11 cellular contexts compared by ENCODE assay signal in the genomic region with DNA sequence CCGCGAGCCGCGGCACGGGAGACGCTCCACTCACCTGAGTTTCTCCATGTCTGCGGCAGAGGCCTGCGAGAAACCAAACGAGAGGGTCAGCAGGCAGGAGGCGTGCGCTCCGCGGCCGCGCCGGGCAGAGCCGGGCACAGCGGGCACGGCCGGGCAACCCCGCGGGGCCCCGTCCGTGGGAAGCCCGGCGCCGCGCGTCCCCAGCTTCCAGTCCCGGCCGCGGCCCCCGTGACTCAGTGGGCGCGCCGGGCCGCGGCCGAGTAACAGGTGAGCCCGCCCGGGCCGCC. TPM values are rescaled to one million over a fixed set of nuclear protein-coding genes. Genes with fewer than 3 reads are reported as not detected.
A peak's percentile ranks its signal among the peaks of the same experiment; 100 is the strongest.
DNase-seq lines count a peak whose midpoint lies in the region; ATAC-seq and TF ChIP-seq lines count a peak whose summit lies in the region.
"Had no signal": no experiment of that assay in that cellular context is flagged by ENCODE, and none has a peak within 500 bp of the region (broad histone marks: within the 10 kb centered on the region; RNA-seq: fewer than 3 reads in every experiment).

No MANE protein-coding gene starts in this region.

- H4K20me1 ChIP-seq in neural cell (ENCODE audit: insufficient read depth): no peaks in the 10 kb centered on the region

- peaks cover 71% of the 10 kb centered on the region for H3K27me3 Mint-ChIP-seq in Calu3 (ENCODE audit: unreplicated experiment)

- peaks cover 15 to 74% (median 49%) of the 10 kb centered on the region in 9 donors for H3K27me3 ChIP-seq in heart left ventricle
- H3K27me3 ChIP-seq in effector memory CD4-positive, alpha-beta T cell (replicated peaks; ENCODE audit: control insufficient read depth, insufficient read depth, low read length, poor library complexity, severe bottlenecking): peaks cover 19% of the 10 kb centered on the region
- H3K27me3 ChIP-seq in neural cell (ENCODE audit: insufficient read depth, low read depth, low read length): peaks cover 22% of the 10 kb centered on the region
- H3K27me3 ChIP-seq in uterus: no peaks in the 10 kb centered on the region

- peaks cover 5% of the 10 kb centered on the region for H3K36me3 Mint-ChIP-seq in Calu3 (ENCODE audit: insufficient read depth, unreplicated experiment)

- DNase-seq in heart left ventricle (no peak), left ventricle myocardium superior (no peak), uterus (no peak), NOMO-1 treated with DMSO at 0.1 percent for 48 hours (lab: John Stamatoyannopoulos, UW; ENCODE audit: unreplicated experiment) (no peak), Calu3 (no peak)
- no peak for DNase-seq in effector memory CD4-positive, alpha-beta T cell
- DNase-seq: left colon, MM.1S had no signal

- CTCF ChIA-PET in Calu3 (lab: Charles Lee): no interaction called here

- H3F3A ChIP-seq in neural cell (ENCODE audit: insufficient read depth, low read length, poor library complexity, severe bottlenecking): no peaks in the 10 kb centered on the region

- H3K36me3 ChIP-seq in heart left ventricle (no peaks in the 10 kb centered on the region), neural cell (ENCODE audit: insufficient read depth, low read length) (no peaks in the 10 kb centered on the region), uterus (no peaks in the 10 kb centered on the region)
- no peaks in the 10 kb centered on the region for H3K36me3 ChIP-seq in effector memory CD4-positive, alpha-beta T cell (ENCODE audit: control insufficient read depth, insufficient read depth, low read length)

- no peaks in the 10 kb centered on the region for H3K4me1 Mint-ChIP-seq in Calu3 (ENCODE audit: low read depth, unreplicated experiment)

- H3K9me3 Mint-ChIP-seq in Calu3 (ENCODE audit: low read depth, unreplicated experiment): no peaks in the 10 kb centered on the region

- no peak overlapping the region for H2AFZ ChIP-seq in neural cell (ENCODE audit: low read depth, low read length)

- peaks cover 26% of the 10 kb centered on the region for H3K79me2 ChIP-seq in neural cell (replicated peaks; ENCODE audit: insufficient read depth, low read length)

- no TSS peak for BruUV-seq in Calu3 (replicated peaks; lab: Mats Ljungman, UMichigan)

- TF ChIP-seq RAD21 in neural cell (conservative IDR thresholded peaks at IDR 0.05): no peak

- TF ChIP-seq POLR2A in heart left ventricle (IDR thresholded peaks at IDR 0.05): no peak
- TF ChIP-seq POLR2A in uterus (IDR thresholded peaks at IDR 0.05): no peak

- ATAC-seq in heart left ventricle (no peak), left ventricle myocardium superior (no peak), GM21723 (IDR thresholded peaks at IDR 0.05; ENCODE audit: unreplicated experiment) (no peak)
- ATAC-seq: esophagus mucosa, left colon had no signal

- 0 to 1% (median 1%) methylated on average over 25 to 42 of the region's 42 CpGs; no CpG with 5 or more reads in 1 of the 4 donors for WGBS in heart left ventricle, 4 donors

- H3K4me3 ChIP-seq in heart left ventricle (peak overlapping the region; percentile 30 to 60 (median 53)), neural cell (ENCODE audit: low read length) (peak overlapping the region; percentile 67), uterus (peak overlapping the region; percentile 18 to 43)
- peak overlapping the region; percentile 62 for H3K4me3 ChIP-seq in effector memory CD4-positive, alpha-beta T cell (ENCODE audit: insufficient read depth, low read depth, low read length, poor library complexity, severe bottlenecking)

- no peak overlapping the region for H3K27ac Mint-ChIP-seq in Calu3 (ENCODE audit: unreplicated experiment)

- H3K9me3 ChIP-seq in heart left ventricle (no peaks in the 10 kb centered on the region), neural cell (ENCODE audit: low read length) (no peaks in the 10 kb centered on the region), uterus (no peaks in the 10 kb centered on the region)
- no peaks in the 10 kb centered on the region for H3K9me3 ChIP-seq in effector memory CD4-positive, alpha-beta T cell (ENCODE audit: control insufficient read depth, low read length)

- no peaks in the 10 kb centered on the region for H3K9me2 ChIP-seq in neural cell (ENCODE audit: insufficient read depth, low read length)

- H3K4me2 ChIP-seq in neural cell (ENCODE audit: low read length): no peak overlapping the region

- H3K4me1 ChIP-seq in heart left ventricle (peaks cover 0 to 28% (median 9%) of the 10 kb centered on the region in 12 donors), uterus (peaks cover 0 to 16% of the 10 kb centered on the region in 2 donors)
- peaks cover 9% of the 10 kb centered on the region for H3K4me1 ChIP-seq in effector memory CD4-positive, alpha-beta T cell (ENCODE audit: control insufficient read depth, insufficient read depth, low read length, poor library complexity, severe bottlenecking)

- no peak overlapping the region for H3K4me3 Mint-ChIP-seq in Calu3 (ENCODE audit: low read depth, unreplicated experiment)

- H3K27ac ChIP-seq in heart left ventricle (no peak overlapping the region), neural cell (ENCODE audit: low read length) (no peak overlapping the region), uterus (no peak overlapping the region)
- H3K27ac ChIP-seq in effector memory CD4-positive, alpha-beta T cell (ENCODE audit: insufficient read depth, low read length, poor library complexity, severe bottlenecking): no peak overlapping the region

- H3K9ac ChIP-seq in neural cell (ENCODE audit: low read length): peak overlapping the region; percentile 62

- intact Hi-C loops in heart left ventricle (cut with DNase I): no loop called here
- intact Hi-C loops in left ventricle myocardium superior (cut with micrococcal nuclease): no loop called here
- intact Hi-C loops in uterus (cut with DNase I; ENCODE audit: low total_unique reads): no loop called here
- intact Hi-C loops in Calu3 (cut with micrococcal nuclease; ENCODE audit: unreplicated experiment): no loop called here

- no peak for TF ChIP-seq EP300 in neural cell (conservative IDR thresholded peaks at IDR 0.05; ENCODE audit: poor library complexity, severe bottlenecking)

- no peak for TF ChIP-seq CTCF in heart left ventricle (IDR thresholded peaks at IDR 0.05)
- TF ChIP-seq CTCF in neural cell (IDR thresholded peaks at IDR 0.05; ENCODE audit: poor library complexity, severe bottlenecking): no peak
- TF ChIP-seq CTCF in uterus (IDR thresholded peaks at IDR 0.05): no peak
- no peak for TF ChIP-seq CTCF in Calu3 (IDR thresholded peaks at IDR 0.05; ENCODE audit: unreplicated experiment)

TF ChIP-seq in neural cell, 6 proteins besides CTCF, POLR2A, EP300 and RAD21:
- TF ChIP-seq, protein P1, sequence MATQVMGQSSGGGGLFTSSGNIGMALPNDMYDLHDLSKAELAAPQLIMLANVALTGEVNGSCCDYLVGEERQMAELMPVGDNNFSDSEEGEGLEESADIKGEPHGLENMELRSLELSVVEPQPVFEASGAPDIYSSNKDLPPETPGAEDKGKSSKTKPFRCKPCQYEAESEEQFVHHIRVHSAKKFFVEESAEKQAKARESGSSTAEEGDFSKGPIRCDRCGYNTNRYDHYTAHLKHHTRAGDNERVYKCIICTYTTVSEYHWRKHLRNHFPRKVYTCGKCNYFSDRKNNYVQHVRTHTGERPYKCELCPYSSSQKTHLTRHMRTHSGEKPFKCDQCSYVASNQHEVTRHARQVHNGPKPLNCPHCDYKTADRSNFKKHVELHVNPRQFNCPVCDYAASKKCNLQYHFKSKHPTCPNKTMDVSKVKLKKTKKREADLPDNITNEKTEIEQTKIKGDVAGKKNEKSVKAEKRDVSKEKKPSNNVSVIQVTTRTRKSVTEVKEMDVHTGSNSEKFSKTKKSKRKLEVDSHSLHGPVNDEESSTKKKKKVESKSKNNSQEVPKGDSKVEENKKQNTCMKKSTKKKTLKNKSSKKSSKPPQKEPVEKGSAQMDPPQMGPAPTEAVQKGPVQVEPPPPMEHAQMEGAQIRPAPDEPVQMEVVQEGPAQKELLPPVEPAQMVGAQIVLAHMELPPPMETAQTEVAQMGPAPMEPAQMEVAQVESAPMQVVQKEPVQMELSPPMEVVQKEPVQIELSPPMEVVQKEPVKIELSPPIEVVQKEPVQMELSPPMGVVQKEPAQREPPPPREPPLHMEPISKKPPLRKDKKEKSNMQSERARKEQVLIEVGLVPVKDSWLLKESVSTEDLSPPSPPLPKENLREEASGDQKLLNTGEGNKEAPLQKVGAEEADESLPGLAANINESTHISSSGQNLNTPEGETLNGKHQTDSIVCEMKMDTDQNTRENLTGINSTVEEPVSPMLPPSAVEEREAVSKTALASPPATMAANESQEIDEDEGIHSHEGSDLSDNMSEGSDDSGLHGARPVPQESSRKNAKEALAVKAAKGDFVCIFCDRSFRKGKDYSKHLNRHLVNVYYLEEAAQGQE (IDR thresholded peaks at IDR 0.05; ENCODE audit: borderline replicate concordance): no peak

RNA-seq across cellular contexts. Expression of a gene that starts 19.4 kb away (rescaled TPM):
- total RNA-seq in heart left ventricle: 1 to 10 TPM in 5 of 9 donors, under 1 TPM in 4; 0.14 to 2.8 (median 1.9) TPM
- polyA plus RNA-seq in heart left ventricle: under 1 TPM; 0.24 to 0.46 TPM
- total RNA-seq in left ventricle myocardium superior: 0.79 TPM
- 10.9 and 28.2 TPM in 2 replicates for polyA plus RNA-seq in neural cell
- 17.5 and 27.8 TPM in 2 replicates for polyA minus RNA-seq in neural cell
- total RNA-seq in uterus: 10 to 100 TPM in 1 of 4 donors, 1 to 10 TPM in 2, not detected in 1; 2.6 to 16.5 (median 4.4) TPM
- total RNA-seq in Calu3 (2022): 0.26 and 0.37 TPM in 2 replicates
